ENCODE assay signal across 32 cellular contexts in genomic region chr15:75209289-75209676, GRCh38. TPM values are rescaled to one million over a fixed set of nuclear protein-coding genes. Genes with fewer than 3 reads are reported as not detected.
DNase-seq lines count a peak whose midpoint lies in the region; ATAC-seq, FAIRE-seq and TF ChIP-seq lines count a peak whose summit lies in the region.
"Had no signal": no experiment of that assay in that cellular context is flagged by ENCODE, and none has a peak within 500 bp of the region (broad histone marks: within the 10 kb centered on the region; RNA-seq: fewer than 3 reads in every experiment).

No MANE protein-coding gene starts in this region.

- H3K4me2 ChIP-seq in GM12878 (ENCODE audit: control insufficient read depth, insufficient read depth): peak overlapping the region; percentile 64

- no peaks in the 10 kb centered on the region for H3K27me3 Mint-ChIP-seq in activated CD4-positive, alpha-beta T cell treated with anti-CD3 and anti-CD28 coated beads, Interleukin-2, amount 10 ng/mL, durations not matched to agents 24 days and 14 days
- H3K27me3 Mint-ChIP-seq in activated CD4-positive, alpha-beta T cell treated with anti-CD3 and anti-CD28 coated beads, Interleukin-2, amount 10 ng/mL, durations not matched to agents 7 days and 5 days: no peaks in the 10 kb centered on the region
- H3K27me3 Mint-ChIP-seq in CD8-positive, alpha-beta T cell (ENCODE audit: low read depth): no peaks in the 10 kb centered on the region
- no peaks in the 10 kb centered on the region for H3K27me3 Mint-ChIP-seq in neural crest cell (ENCODE audit: low read depth)

- ATAC-seq in CD8-positive, alpha-beta T cell: no peak
- no peak for ATAC-seq in GM12878
- ATAC-seq in GM18907 (IDR thresholded peaks at IDR 0.05; ENCODE audit: unreplicated experiment): no peak
- ATAC-seq: body of pancreas, sciatic nerve had no signal

- no peak overlapping the region for H3K27ac ChIP-seq in CD8-positive, alpha-beta T cell (ENCODE audit: low read depth, low read length)
- H3K27ac ChIP-seq in GM12878 (ENCODE audit: control insufficient read depth, insufficient read depth) (no peak overlapping the region), kidney (ENCODE audit: low read depth in 2 of 2, low read length in 2 of 2) (no peak overlapping the region)
- H3K27ac ChIP-seq: body of pancreas, esophagus muscularis mucosa, prostate gland, upper lobe of left lung had no signal

- H3K79me2 ChIP-seq in GM12878 (ENCODE audit: control insufficient read depth, insufficient read depth, low read length): peaks cover 86% of the 10 kb centered on the region

- H3K9me3 ChIP-seq in CD8-positive, alpha-beta T cell (ENCODE audit: low read length): no peaks in the 10 kb centered on the region
- H3K9me3 ChIP-seq in GM12878 (replicated peaks; ENCODE audit: control insufficient read depth, insufficient read depth, low read length) (no peaks in the 10 kb centered on the region), BE2C (no peaks in the 10 kb centered on the region), kidney (ENCODE audit: control insufficient read depth in 1 of 2, low read length in 2 of 2) (no peaks in the 10 kb centered on the region)
- H3K9me3 ChIP-seq: body of pancreas, esophagus muscularis mucosa, prostate gland, upper lobe of left lung had no signal

- TF ChIP-seq CTCF in CD8-positive, alpha-beta T cell (IDR thresholded peaks at IDR 0.05): no peak
- TF ChIP-seq CTCF in GM12878 (IDR thresholded peaks at IDR 0.05 in 2 of 3, conservative IDR thresholded peaks at IDR 0.05 in 1 of 3; ENCODE audit: control insufficient read depth in 2 of 3, extremely low read depth in 1 of 3, insufficient read depth in 1 of 3, low read depth in 3 of 3, low read length in 3 of 3): no peak
- TF ChIP-seq CTCF in neural crest cell (conservative IDR thresholded peaks at IDR 0.05): no peak
- no peak for TF ChIP-seq CTCF in BE2C (IDR thresholded peaks at IDR 0.05; ENCODE audit: low read depth, low read length)
- TF ChIP-seq CTCF in kidney (IDR thresholded peaks at IDR 0.05; ENCODE audit: borderline replicate concordance, extremely low read depth, insufficient read depth): no peak

- POLR2A ChIA-PET in activated CD4-positive, alpha-beta T cell treated with anti-CD3 and anti-CD28 coated beads, Interleukin-2, amount 10 ng/mL, durations not matched to agents 7 days and 5 days (lab: Charles Lee): interaction anchor here (0.7 kb wide), 1 partner anchor 86 kb away, joined by 3 read pairs; no protein-coding TSS in a partner anchor
- POLR2A ChIA-PET in CD8-positive, alpha-beta T cell (lab: Charles Lee): no interaction called here
- POLR2A ChIA-PET in GM12878 (lab: Charles Lee): interaction anchor here (0.9 to 1.9 kb wide), 5 partner anchors 9 to 186 kb away, joined by 3 to 6 read pairs (median 3); partner anchors contain the start of gene PPCDC

- no peaks in the 10 kb centered on the region for H3K9me3 Mint-ChIP-seq in activated CD4-positive, alpha-beta T cell treated with anti-CD3 and anti-CD28 coated beads, Interleukin-2, amount 10 ng/mL, durations not matched to agents 24 days and 14 days
- H3K9me3 Mint-ChIP-seq in activated CD4-positive, alpha-beta T cell treated with anti-CD3 and anti-CD28 coated beads, Interleukin-2, amount 10 ng/mL, durations not matched to agents 7 days and 5 days: no peaks in the 10 kb centered on the region
- H3K9me3 Mint-ChIP-seq in CD8-positive, alpha-beta T cell: no peaks in the 10 kb centered on the region
- H3K9me3 Mint-ChIP-seq in neural crest cell: no peaks in the 10 kb centered on the region

- intact Hi-C loops in activated CD4-positive, alpha-beta T cell treated with anti-CD3 and anti-CD28 coated beads, Interleukin-2, amount 10 ng/mL, durations not matched to agents 24 days and 14 days (cut with micrococcal nuclease): no loop called here
- intact Hi-C loops in CD8-positive, alpha-beta T cell (cut with DNase I, micrococcal nuclease): loop anchor here in 1 of 2 experiments (10.0 kb wide), 2 partner anchors 304 to 834 kb away; partner anchors contain the start of gene FAM219B
- intact Hi-C loops in GM12878 (cut with micrococcal nuclease; ENCODE audit: unreplicated experiment) (no loop called here), kidney (cut with DNase I) (loop anchor here (5.0 kb wide), 1 partner anchor 182 kb away; no protein-coding TSS in a partner anchor)

- no TSS peak for BruUV-seq in GM12878 (replicated peaks; lab: Mats Ljungman, UMichigan)

- WGBS in GM12878 (ENCODE audit: insufficient coverage, insufficient replicate concordance, low lambda C conversion rate, missing lambda C conversion rate): 76% methylated on average over 8 of the region's 8 CpGs

- DNase-seq in activated CD4-positive, alpha-beta T cell treated with anti-CD3 and anti-CD28 coated beads, Interleukin-2, amount 10 ng/mL, durations not matched to agents 24 days and 14 days: no peak
- DNase-seq in activated CD4-positive, alpha-beta T cell treated with anti-CD3 and anti-CD28 coated beads, Interleukin-2, amount 10 ng/mL, durations not matched to agents 7 days and 5 days: no peak
- DNase-seq in CD8-positive, alpha-beta T cell: no peak
- DNase-seq in GM12878 (ENCODE audit: low read depth, low spot score): no peak
- DNase-seq in neural crest cell (ENCODE audit: low read depth, low spot score): no peak
- no peak for DNase-seq in BE2C
- no peak for DNase-seq in kidney
- DNase-seq: 8988T; activated CD4-positive, alpha-beta T cell treated with anti-CD3 and anti-CD28 coated beads for 1 hour; activated CD8-positive, alpha-beta memory T cell treated with anti-CD3 and anti-CD28 coated beads for 24 hours; activated naive CD4-positive, alpha-beta T cell; DMS153; foreskin fibroblast; H7; islet precursor cell; KBM-7; NCI-H2081; NCI-H226; NCI-H69; stimulated activated CD4-positive, alpha-beta T cell treated with anti-CD3 and anti-CD28 coated beads, Interleukin-4, amount 100 ng/mL, for 24 hours had no signal

- TF ChIP-seq POLR2A in GM12878 (IDR thresholded peaks at IDR 0.05; ENCODE audit: low read depth, low read length): no peak

- H3K9ac ChIP-seq in GM12878 (ENCODE audit: control insufficient read depth, insufficient read depth, low read length) (peak overlapping the region; percentile 44; the same call in 1 of the 2 replicates), kidney (ENCODE audit: low read length in 2 of 2) (no peak overlapping the region)

- no peak for TF ChIP-seq RAD21 in GM12878 (IDR thresholded peaks at IDR 0.05; ENCODE audit: insufficient read depth, low read depth, low read length)

- H3K27me3 ChIP-seq in CD8-positive, alpha-beta T cell (ENCODE audit: insufficient read depth, low read length): no peaks in the 10 kb centered on the region
- H3K27me3 ChIP-seq in GM12878 (replicated peaks in 1 of 2; ENCODE audit: control insufficient read depth in 2 of 2, insufficient read depth in 2 of 2, low read length in 1 of 2): no peaks in the 10 kb centered on the region
- no peaks in the 10 kb centered on the region for H3K27me3 ChIP-seq in BE2C
- H3K27me3 ChIP-seq: body of pancreas, esophagus muscularis mucosa, upper lobe of left lung had no signal

- CTCF ChIA-PET in activated CD4-positive, alpha-beta T cell treated with anti-CD3 and anti-CD28 coated beads, Interleukin-2, amount 10 ng/mL, durations not matched to agents 7 days and 5 days (lab: Charles Lee): interaction anchor here (1.0 to 3.2 kb wide), 5 partner anchors 10 to 180 kb away, joined by 5 to 16 read pairs (median 7); no protein-coding TSS in a partner anchor
- CTCF ChIA-PET in CD8-positive, alpha-beta T cell (lab: Charles Lee): interaction anchor here (0.6 to 3.6 kb wide), 4 partner anchors 175 to 266 kb away, joined by 3 to 27 read pairs (median 4); partner anchors contain the start of gene PPCDC
- CTCF ChIA-PET in GM12878 (lab: Yijun Ruan, JAX): interaction anchor here (0.7 to 7.5 kb wide), 5 partner anchors 9 to 259 kb away, joined by 3 to 95 read pairs (median 3); no protein-coding TSS in a partner anchor

- in situ Hi-C loops in GM12878 (cut with MboI): no loop called here

- no peak for FAIRE-seq in GM12878 (lab: Jason Lieb, UNC)
- no peak for FAIRE-seq in kidney (lab: Jason Lieb, UNC)

- H3K4me3 ChIP-seq in CD8-positive, alpha-beta T cell (ENCODE audit: low read depth, low read length): no peak overlapping the region
- H3K4me3 ChIP-seq in GM12878 (peak overlapping the region; percentile 60), BE2C (ENCODE audit: low read depth, low read length) (no peak overlapping the region), kidney (ENCODE audit: low read length in 2 of 2) (no peak overlapping the region)
- H3K4me3 ChIP-seq: body of pancreas, esophagus muscularis mucosa, prostate gland, upper lobe of left lung had no signal

- SMC1A ChIA-PET in GM12878 (lab: Charles Lee; ENCODE audit: uncharacterized antibody, unreplicated experiment): interaction anchor here (0.9 to 1.5 kb wide), 4 partner anchors 10 to 177 kb away, joined by 3 to 6 read pairs (median 4); no protein-coding TSS in a partner anchor

- peaks cover 29% of the 10 kb centered on the region for H3K36me3 ChIP-seq in CD8-positive, alpha-beta T cell (ENCODE audit: insufficient read depth, low read length)
- H3K36me3 ChIP-seq in GM12878 (ENCODE audit: control insufficient read depth in 2 of 2, insufficient read depth in 2 of 2, low read length in 1 of 2) (peaks cover 69 to 76% of the 10 kb centered on the region in 2 experiments), BE2C (peaks cover 78% of the 10 kb centered on the region), kidney (ENCODE audit: control insufficient read depth in 1 of 2, insufficient read depth in 2 of 2, low read length in 2 of 2) (peaks cover 17 to 24% of the 10 kb centered on the region in 2 donors)

- no peak overlapping the region for H2AFZ ChIP-seq in GM12878 (ENCODE audit: control insufficient read depth, low read depth, low read length)

- peak overlapping the region; percentile 19 for H3K4me3 Mint-ChIP-seq in activated CD4-positive, alpha-beta T cell treated with anti-CD3 and anti-CD28 coated beads, Interleukin-2, amount 10 ng/mL, durations not matched to agents 24 days and 14 days
- H3K4me3 Mint-ChIP-seq in activated CD4-positive, alpha-beta T cell treated with anti-CD3 and anti-CD28 coated beads, Interleukin-2, amount 10 ng/mL, durations not matched to agents 7 days and 5 days: no peak overlapping the region
- H3K4me3 Mint-ChIP-seq in CD8-positive, alpha-beta T cell: no peak overlapping the region
- H3K4me3 Mint-ChIP-seq in neural crest cell: peak overlapping the region; percentile 4

- H3K4me1 Mint-ChIP-seq in activated CD4-positive, alpha-beta T cell treated with anti-CD3 and anti-CD28 coated beads, Interleukin-2, amount 10 ng/mL, durations not matched to agents 24 days and 14 days: peaks cover 27% of the 10 kb centered on the region
- H3K4me1 Mint-ChIP-seq in activated CD4-positive, alpha-beta T cell treated with anti-CD3 and anti-CD28 coated beads, Interleukin-2, amount 10 ng/mL, durations not matched to agents 7 days and 5 days: peaks cover 29% of the 10 kb centered on the region
- H3K4me1 Mint-ChIP-seq in CD8-positive, alpha-beta T cell (ENCODE audit: low read depth): peaks cover 33% of the 10 kb centered on the region
- peaks cover 9% of the 10 kb centered on the region for H3K4me1 Mint-ChIP-seq in neural crest cell

- no peak overlapping the region for H3K27ac Mint-ChIP-seq in activated CD4-positive, alpha-beta T cell treated with anti-CD3 and anti-CD28 coated beads, Interleukin-2, amount 10 ng/mL, durations not matched to agents 24 days and 14 days
- no peak overlapping the region for H3K27ac Mint-ChIP-seq in activated CD4-positive, alpha-beta T cell treated with anti-CD3 and anti-CD28 coated beads, Interleukin-2, amount 10 ng/mL, durations not matched to agents 7 days and 5 days
- peak overlapping the region; percentile 49 for H3K27ac Mint-ChIP-seq in CD8-positive, alpha-beta T cell
- no peak overlapping the region for H3K27ac Mint-ChIP-seq in neural crest cell (ENCODE audit: unreplicated experiment)

- H3K36me3 Mint-ChIP-seq in activated CD4-positive, alpha-beta T cell treated with anti-CD3 and anti-CD28 coated beads, Interleukin-2, amount 10 ng/mL, durations not matched to agents 24 days and 14 days (ENCODE audit: low read depth): peaks cover 53% of the 10 kb centered on the region
- peaks cover 30% of the 10 kb centered on the region for H3K36me3 Mint-ChIP-seq in activated CD4-positive, alpha-beta T cell treated with anti-CD3 and anti-CD28 coated beads, Interleukin-2, amount 10 ng/mL, durations not matched to agents 7 days and 5 days (ENCODE audit: low read depth)
- H3K36me3 Mint-ChIP-seq in CD8-positive, alpha-beta T cell: peaks cover 66% of the 10 kb centered on the region
- no peaks in the 10 kb centered on the region for H3K36me3 Mint-ChIP-seq in neural crest cell (ENCODE audit: low read depth)

- RAD21 ChIA-PET in GM12878 (lab: Charles Lee; ENCODE audit: unreplicated experiment): interaction anchor here (0.6 to 3.0 kb wide), 5 partner anchors 143 to 179 kb away, joined by 3 to 13 read pairs (median 3); no protein-coding TSS in a partner anchor

- H3K4me1 ChIP-seq in CD8-positive, alpha-beta T cell (ENCODE audit: insufficient read depth, low read length): peaks cover 9% of the 10 kb centered on the region
- H3K4me1 ChIP-seq in GM12878 (ENCODE audit: control insufficient read depth, insufficient read depth, low read length) (peaks cover 19% of the 10 kb centered on the region), BE2C (peaks cover 3% of the 10 kb centered on the region), kidney (ENCODE audit: control insufficient read depth in 1 of 2, insufficient read depth in 1 of 2, low read depth in 1 of 2, low read length in 2 of 2) (peaks cover 5 to 6% of the 10 kb centered on the region in 2 donors)
- H3K4me1 ChIP-seq: prostate gland had no signal

- TF ChIP-seq EP300 in GM12878 (IDR thresholded peaks at IDR 0.05; ENCODE audit: borderline replicate concordance in 1 of 2, control insufficient read depth in 1 of 2, low read depth in 2 of 2, low read length in 2 of 2): no peak

- peaks cover 78% of the 10 kb centered on the region for H4K20me1 ChIP-seq in GM12878 (ENCODE audit: control insufficient read depth, insufficient read depth)

RNA-seq across cellular contexts. Expression of gene C15orf39, which starts 7.6 kb away (rescaled TPM):
- total RNA-seq in activated CD4-positive, alpha-beta T cell treated with anti-CD3 and anti-CD28 coated beads, Interleukin-2, amount 10 ng/mL, durations not matched to agents 24 days and 14 days: 43.2 and 43.9 TPM in 2 replicates
- 10 to 100 TPM; 47.0 to 48.6 TPM for total RNA-seq in activated CD4-positive, alpha-beta T cell treated with anti-CD3 and anti-CD28 coated beads, Interleukin-2, amount 10 ng/mL, durations not matched to agents 7 days and 5 days
- total RNA-seq in CD8-positive, alpha-beta T cell: 10 to 100 TPM; 36.6 to 37.6 TPM
- 108 and 121 TPM in 2 replicates for total RNA-seq in GM12878 (2013; cell fraction: nucleolus; rRNA removed)
- 38.5 and 48.8 TPM in 2 replicates for total RNA-seq in GM12878 (2014; rRNA removed)
- 15.2 and 18.1 TPM in 2 replicates for total RNA-seq in GM12878 (2014; rRNA removed; fragmentation: Illumina TruSeq; extraction: Trizol)
- total RNA-seq in GM12878 (2021): 128 and 139 TPM in 2 replicates
- 33.7 TPM for polyA plus RNA-seq in GM12878 (2011; ENCODE audit: low read depth)
- 3.2 and 10.2 TPM in 2 replicates for polyA plus RNA-seq in GM12878 (2011; rRNA removed)
- polyA plus RNA-seq in GM12878 (2011; cell fraction: cytosol; rRNA removed): 15.1 and 18.0 TPM in 2 replicates
- 44.7 and 61.7 TPM in 2 replicates for polyA plus RNA-seq in GM12878 (2011; cell fraction: nucleus; rRNA removed)
- 64.9 and 75.4 TPM in 2 replicates for polyA plus RNA-seq in GM12878 (2012)
- polyA plus RNA-seq in GM12878 (2014; fragmentation: Illumina TruSeq; extraction: Trizol): 10.5 and 31.2 TPM in 2 replicates
- 1 to 10 TPM; 2.3 to 4.9 TPM for polyA plus RNA-seq in GM12878 (2014; fragmentation: Nextera tagmentation; extraction: Ambion mirVana)
- polyA plus RNA-seq in GM12878 (2014; rRNA removed): 40.6 and 54.3 TPM in 2 replicates
- 10 to 100 TPM; 34.7 to 39.0 TPM for polyA plus RNA-seq in GM12878 (2016; fragmentation: Nextera tagmentation; extraction: Ambion mirVana)
- 29.1 and 50.3 TPM in 2 replicates for polyA minus RNA-seq in GM12878 (2011; rRNA and poly(A)+ RNA removed)
- 37.0 and 37.7 TPM in 2 replicates for polyA minus RNA-seq in GM12878 (2011; cell fraction: cytosol; rRNA and poly(A)+ RNA removed)
- polyA minus RNA-seq in GM12878 (2011; cell fraction: nucleus; rRNA and poly(A)+ RNA removed): 39.8 and 79.0 TPM in 2 replicates
- 23.8 and 29.5 TPM in 2 replicates for total RNA-seq in neural crest cell
- polyA plus RNA-seq in BE2C (2012; ENCODE audit: insufficient read depth, insufficient read length, low read depth): 59.8 TPM
- total RNA-seq in kidney: 32.7 TPM
- 5.7 TPM for polyA plus RNA-seq in kidney (ENCODE audit: insufficient read depth, low read depth, low replicate concordance)

RNA-seq across cellular contexts. Expression of gene GOLGA6C, which starts 48.9 kb away (rescaled TPM):
- not detected in 2 replicates for total RNA-seq in activated CD4-positive, alpha-beta T cell treated with anti-CD3 and anti-CD28 coated beads, Interleukin-2, amount 10 ng/mL, durations not matched to agents 24 days and 14 days
- total RNA-seq in activated CD4-positive, alpha-beta T cell treated with anti-CD3 and anti-CD28 coated beads, Interleukin-2, amount 10 ng/mL, durations not matched to agents 7 days and 5 days: not detected
- total RNA-seq in CD8-positive, alpha-beta T cell: not detected
- total RNA-seq in GM12878 (2013; cell fraction: nucleolus; rRNA removed): not detected in 2 replicates
- total RNA-seq in GM12878 (2014; rRNA removed): not detected in 2 replicates
- not detected in 2 replicates for total RNA-seq in GM12878 (2014; rRNA removed; fragmentation: Illumina TruSeq; extraction: Trizol)
- not detected in 2 replicates for total RNA-seq in GM12878 (2021)
- not detected for polyA plus RNA-seq in GM12878 (2011; ENCODE audit: low read depth)
- polyA plus RNA-seq in GM12878 (2011; rRNA removed): not detected in 2 replicates
- 0.03 TPM in 1 of 2 replicates, not detected in the other for polyA plus RNA-seq in GM12878 (2011; cell fraction: cytosol; rRNA removed)
- polyA plus RNA-seq in GM12878 (2011; cell fraction: nucleus; rRNA removed): not detected in 2 replicates
- 0.08 TPM in 1 of 2 replicates, not detected in the other for polyA plus RNA-seq in GM12878 (2012)
- polyA plus RNA-seq in GM12878 (2014; fragmentation: Illumina TruSeq; extraction: Trizol): not detected in 2 replicates
- not detected for polyA plus RNA-seq in GM12878 (2014; fragmentation: Nextera tagmentation; extraction: Ambion mirVana)
- polyA plus RNA-seq in GM12878 (2014; rRNA removed): not detected in 2 replicates
- polyA plus RNA-seq in GM12878 (2016; fragmentation: Nextera tagmentation; extraction: Ambion mirVana): not detected
- polyA minus RNA-seq in GM12878 (2011; rRNA and poly(A)+ RNA removed): not detected in 2 replicates
- not detected in 2 replicates for polyA minus RNA-seq in GM12878 (2011; cell fraction: cytosol; rRNA and poly(A)+ RNA removed)
- polyA minus RNA-seq in GM12878 (2011; cell fraction: nucleus; rRNA and poly(A)+ RNA removed): not detected in 2 replicates
- total RNA-seq in neural crest cell: 0.12 TPM in 1 of 2 replicates, not detected in the other
- not detected for polyA plus RNA-seq in BE2C (2012; ENCODE audit: insufficient read depth, insufficient read length, low read depth)
- not detected for total RNA-seq in kidney
- polyA plus RNA-seq in kidney (ENCODE audit: insufficient read depth, low read depth, low replicate concordance): not detected
- total RNA-seq: body of pancreas; cerebellum; dermis microvascular lymphatic vessel endothelial cell; esophagus muscularis mucosa; MCF 10A; myocyte; sciatic nerve; T-helper 2 cell treated with Interferon-gamma antibody and Interleukin-4, amounts not matched to agents 100 ng/mL and 5 ng/mL, for 36 hours; upper lobe of left lung had no signal
- polyA plus RNA-seq: liver had no signal

Comparison
In these comparisons a context has a peak if more than half of its experiments do, and no peak if none do; other contexts are left out.
1. H3K4me3 Mint-ChIP-seq: peak in activated CD4-positive, alpha-beta T cell treated with anti-CD3 and anti-CD28 coated beads, Interleukin-2, amount 10 ng/mL, durations not matched to agents 24 days and 14 days (single experiment) and neural crest cell (single experiment); none in activated CD4-positive, alpha-beta T cell treated with anti-CD3 and anti-CD28 coated beads, Interleukin-2, amount 10 ng/mL, durations not matched to agents 7 days and 5 days (single experiment) and CD8-positive, alpha-beta T cell (single experiment).